12 cellular contexts compared by ENCODE assay signal in the genomic region with DNA sequence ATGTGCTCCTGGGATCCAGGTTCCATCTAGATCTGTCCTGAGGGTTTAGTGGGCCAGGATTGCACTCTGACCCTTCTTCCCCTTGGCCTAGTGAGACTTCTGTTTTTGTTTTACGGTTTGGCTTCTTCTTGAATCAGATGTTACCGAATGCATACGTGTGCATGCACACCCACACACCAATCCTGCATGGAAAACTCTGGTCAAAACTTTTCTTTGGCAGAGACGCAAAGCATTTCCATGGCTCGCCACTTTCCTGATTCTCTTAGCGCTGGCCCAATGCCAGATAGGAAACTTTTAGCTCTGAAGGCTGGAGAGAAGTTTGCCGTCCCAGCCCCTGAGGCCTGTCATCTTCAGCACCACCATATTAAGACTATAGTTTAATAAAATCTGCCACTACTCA.
DNase-seq lines count a peak whose midpoint lies in the region; ATAC-seq, FAIRE-seq and TF ChIP-seq lines count a peak whose summit lies in the region.
"Had no signal": no experiment of that assay in that cellular context is flagged by ENCODE, and none has a peak within 500 bp of the region (broad histone marks: within the 10 kb centered on the region; RNA-seq: fewer than 3 reads in every experiment).

No MANE protein-coding gene starts in this region.

- H3K27me3 ChIP-seq in heart right ventricle (no peaks in the 10 kb centered on the region), neuronal stem cell (ENCODE audit: control insufficient read depth in 3 of 3, insufficient read depth in 3 of 3, low read depth in 1 of 3, low read length in 3 of 3) (no peaks in the 10 kb centered on the region)

- no peak overlapping the region for H3K14ac ChIP-seq in neuronal stem cell (ENCODE audit: low read length)

- no peak overlapping the region for H3K18ac ChIP-seq in neuronal stem cell (ENCODE audit: low read length)

- no peak overlapping the region for H2BK15ac ChIP-seq in neuronal stem cell (ENCODE audit: low read length)

- WGBS in heart right ventricle, 2 donors, result 23 to 26% methylated on average over 7 of the region's 7 CpGs
- WGBS in neuronal stem cell (ENCODE audit: extremely low coverage in 2 of 2, insufficient read length in 2 of 2, insufficient replicate concordance in 1 of 2), 2 donors, result no CpG with 5 or more reads among the region's 7 CpGs

- no peak overlapping the region for H4K91ac ChIP-seq in neuronal stem cell (ENCODE audit: low read depth, low read length, poor library complexity)

- no peak overlapping the region for H2BK5ac ChIP-seq in neuronal stem cell (ENCODE audit: low read length)

- H3K36me3 ChIP-seq in heart right ventricle (no peaks in the 10 kb centered on the region), neuronal stem cell (replicated peaks in 1 of 2; ENCODE audit: control insufficient read depth in 2 of 2, insufficient read depth in 2 of 2, low read length in 2 of 2) (peaks cover 0 to 2% of the 10 kb centered on the region in 2 donors)

- CTCF ChIA-PET in activated CD8-positive, alpha-beta T cell treated with anti-CD3 and anti-CD28 coated beads, Interleukin-2, amount 10 ng/mL, durations not matched to agents 7 days and 5 days (lab: Charles Lee), result no interaction called here

- intact Hi-C loops in heart right ventricle (cut with DNase I), result loop anchor here in 2 of 10 donors (5.0 kb wide), 1 partner anchor 69 kb away; a partner anchor contains a TSS

- H3K23ac ChIP-seq in neuronal stem cell (ENCODE audit: low read depth, low read length, poor library complexity), result no peak overlapping the region

- no peak overlapping the region for H3K4ac ChIP-seq in neuronal stem cell (ENCODE audit: low read length)

- no peak overlapping the region for H2BK120ac ChIP-seq in neuronal stem cell (ENCODE audit: low read depth, low read length)

- no peak overlapping the region for H4K8ac ChIP-seq in neuronal stem cell (ENCODE audit: low read depth, low read length)

- no peak overlapping the region for H3K4me2 ChIP-seq in neuronal stem cell (ENCODE audit: insufficient read depth, low read length, poor library complexity, severe bottlenecking)

- TF ChIP-seq CTCF in heart right ventricle (IDR thresholded peaks at IDR 0.05) (no peak), progenitor cell of endocrine pancreas (IDR thresholded peaks at IDR 0.05; ENCODE audit: unreplicated experiment) (no peak)

- DNase-seq in AG08395 (ENCODE audit: low spot score), result peak; percentile 40
- DNase-seq in astrocyte of the hippocampus (ENCODE audit: low read depth, low spot score), result peak; percentile 71
- DNase-seq in heart right ventricle, result peak; percentile 20 to 84
- no peak for DNase-seq in progenitor cell of endocrine pancreas (ENCODE audit: low spot score, unreplicated experiment)
- no peak for DNase-seq in neuronal stem cell (ENCODE audit: low spot score)
- DNase-seq in activated CD8-positive, alpha-beta T cell treated with anti-CD3 and anti-CD28 coated beads, Interleukin-2, amount 10 ng/mL, durations not matched to agents 7 days and 5 days, result no peak
- no peak for DNase-seq in RCC 7860 (ENCODE audit: low spot score)
- DNase-seq: left colon; NCI-H187; stimulated activated CD4-positive, alpha-beta T cell treated with anti-CD3 and anti-CD28 coated beads, Interleukin-1b, Interleukin-23, amount 100 ng/mL, for 48 hours had no signal

- H3K9me3 Mint-ChIP-seq in progenitor cell of endocrine pancreas (ENCODE audit: low read depth), result no peaks in the 10 kb centered on the region
- no peaks in the 10 kb centered on the region for H3K9me3 Mint-ChIP-seq in activated CD8-positive, alpha-beta T cell treated with anti-CD3 and anti-CD28 coated beads, Interleukin-2, amount 10 ng/mL, durations not matched to agents 7 days and 5 days (ENCODE audit: insufficient read depth)

- H3K27ac ChIP-seq in heart right ventricle (peak overlapping the region; percentile 60 to 94 (median 82)), neuronal stem cell (replicated peaks; ENCODE audit: low read length) (no peak overlapping the region)

- FAIRE-seq in RCC 7860 (lab: Jason Lieb, UNC), result no peak
- FAIRE-seq: urothelium cell line had no signal

- H3K4me3 Mint-ChIP-seq in progenitor cell of endocrine pancreas (ENCODE audit: low read depth), result no peak overlapping the region
- H3K4me3 Mint-ChIP-seq in activated CD8-positive, alpha-beta T cell treated with anti-CD3 and anti-CD28 coated beads, Interleukin-2, amount 10 ng/mL, durations not matched to agents 7 days and 5 days, result no peak overlapping the region

- peak overlapping the region; percentile 17 for H3K27ac Mint-ChIP-seq in progenitor cell of endocrine pancreas
- no peak overlapping the region for H3K27ac Mint-ChIP-seq in activated CD8-positive, alpha-beta T cell treated with anti-CD3 and anti-CD28 coated beads, Interleukin-2, amount 10 ng/mL, durations not matched to agents 7 days and 5 days

- H2AK5ac ChIP-seq in neuronal stem cell (ENCODE audit: low read depth, low read length), result no peak overlapping the region

- no peak overlapping the region for H3K9ac ChIP-seq in neuronal stem cell (ENCODE audit: low read depth, low read length, poor library complexity)

- H3K9me3 ChIP-seq in heart right ventricle (no peaks in the 10 kb centered on the region), neuronal stem cell (replicated peaks in 1 of 2; ENCODE audit: control insufficient read depth in 2 of 2, insufficient read depth in 1 of 2, low read depth in 1 of 2, low read length in 2 of 2) (no peaks in the 10 kb centered on the region)

- no peaks in the 10 kb centered on the region for H3K79me1 ChIP-seq in neuronal stem cell (ENCODE audit: low read depth, low read length)

- no peak overlapping the region for H2BK12ac ChIP-seq in neuronal stem cell (ENCODE audit: low read length)

- peak; percentile 11 to 63 (median 41) for ATAC-seq in heart right ventricle
- ATAC-seq in activated CD8-positive, alpha-beta T cell treated with anti-CD3 and anti-CD28 coated beads, Interleukin-2, amount 10 ng/mL, durations not matched to agents 7 days and 5 days, result no peak
- no peak for ATAC-seq in GM21786 (IDR thresholded peaks at IDR 0.05; ENCODE audit: unreplicated experiment)
- ATAC-seq: left colon had no signal

- peaks cover 29% of the 10 kb centered on the region for H3K4me1 Mint-ChIP-seq in progenitor cell of endocrine pancreas (ENCODE audit: low read depth)
- peaks cover 2% of the 10 kb centered on the region for H3K4me1 Mint-ChIP-seq in activated CD8-positive, alpha-beta T cell treated with anti-CD3 and anti-CD28 coated beads, Interleukin-2, amount 10 ng/mL, durations not matched to agents 7 days and 5 days (ENCODE audit: low read depth)

- POLR2A ChIA-PET in activated CD8-positive, alpha-beta T cell treated with anti-CD3 and anti-CD28 coated beads, Interleukin-2, amount 10 ng/mL, durations not matched to agents 7 days and 5 days (lab: Charles Lee), result no interaction called here

- H3K4me1 ChIP-seq in heart right ventricle (peaks cover 47 to 100% (median 88%) of the 10 kb centered on the region in 9 donors), neuronal stem cell (ENCODE audit: control insufficient read depth in 2 of 2, insufficient read depth in 1 of 2, low read depth in 1 of 2, low read length in 2 of 2) (peaks cover 24 to 27% of the 10 kb centered on the region in 2 donors)

- peaks cover 4% of the 10 kb centered on the region for H3K27me3 Mint-ChIP-seq in progenitor cell of endocrine pancreas
- H3K27me3 Mint-ChIP-seq in activated CD8-positive, alpha-beta T cell treated with anti-CD3 and anti-CD28 coated beads, Interleukin-2, amount 10 ng/mL, durations not matched to agents 7 days and 5 days (ENCODE audit: low read depth), result peaks cover 22% of the 10 kb centered on the region

- no peaks in the 10 kb centered on the region for H3K36me3 Mint-ChIP-seq in progenitor cell of endocrine pancreas (ENCODE audit: insufficient read depth)
- H3K36me3 Mint-ChIP-seq in activated CD8-positive, alpha-beta T cell treated with anti-CD3 and anti-CD28 coated beads, Interleukin-2, amount 10 ng/mL, durations not matched to agents 7 days and 5 days (ENCODE audit: low read depth), result no peaks in the 10 kb centered on the region

- H2AFZ ChIP-seq in neuronal stem cell (ENCODE audit: low read length), result no peak overlapping the region

- H3K4me3 ChIP-seq in heart right ventricle (no peak overlapping the region), neuronal stem cell (ENCODE audit: low read length in 2 of 2) (no peak overlapping the region)

Comparison
In these comparisons a context has a peak if more than half of its experiments do, and no peak if none do; other contexts are left out.
1. DNase-seq: peak in AG08395 (single experiment), astrocyte of the hippocampus (single experiment) and heart right ventricle (2 of 2); none in progenitor cell of endocrine pancreas (single experiment), neuronal stem cell (single experiment), activated CD8-positive, alpha-beta T cell treated with anti-CD3 and anti-CD28 coated beads, Interleukin-2, amount 10 ng/mL, durations not matched to agents 7 days and 5 days (single experiment) and RCC 7860 (single experiment).
2. ATAC-seq: peak in heart right ventricle (8 of 8); none in activated CD8-positive, alpha-beta T cell treated with anti-CD3 and anti-CD28 coated beads, Interleukin-2, amount 10 ng/mL, durations not matched to agents 7 days and 5 days (single experiment) and GM21786 (single experiment).